Comparison of ENCODE assay signal across 7 cellular contexts in the genomic region with DNA sequence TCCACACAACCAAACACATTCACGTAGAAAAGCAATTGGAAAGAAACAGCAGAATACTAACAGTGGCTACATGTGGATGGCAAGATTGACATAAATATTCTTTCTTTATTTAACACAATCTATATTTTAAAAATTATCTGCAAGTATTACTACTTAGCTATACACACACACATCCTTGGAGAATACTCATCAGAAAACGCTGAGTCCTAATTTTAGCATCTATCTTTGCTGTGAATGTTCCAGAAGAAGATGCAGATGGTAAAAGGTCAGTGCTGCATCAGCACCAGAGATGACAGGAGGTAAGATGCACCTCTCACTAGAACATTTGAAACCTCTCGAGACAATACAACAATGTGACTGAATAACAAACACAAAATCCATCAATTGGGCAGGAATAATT.
"Had no signal": no experiment of that assay in that cellular context is flagged by ENCODE, and none has a peak within 500 bp of the region (broad histone marks: within the 10 kb centered on the region; RNA-seq: fewer than 3 reads in every experiment).

No MANE protein-coding gene starts in this region.

- FAIRE-seq: HTR-8/SVneo had no signal

- DNase-seq: Karpas-422, Kasumi-1, KBM-7, KG1 had no signal

- H3K4me2 ChIP-seq: KMS-11 had no signal

- H3K27ac ChIP-seq: HL-60, KMS-11 had no signal

- H3K9ac ChIP-seq: KMS-11 had no signal
